In genomic region chr3:3170998-3171397, GRCh38 we compare ENCODE assay signal across 8 cellular contexts. TPM values are rescaled to one million over a fixed set of nuclear protein-coding genes. Genes with fewer than 3 reads are reported as not detected.
DNase-seq lines count a peak whose midpoint lies in the region; ATAC-seq, FAIRE-seq and TF ChIP-seq lines count a peak whose summit lies in the region.

No MANE protein-coding gene starts in this region.

- no peaks in the 10 kb centered on the region for H3K9me3 Mint-ChIP-seq in H9

- H2BK120ac ChIP-seq in H9 (ENCODE audit: low read depth, low read length, poor library complexity, severe bottlenecking): no peak overlapping the region

- H2BK5ac ChIP-seq in H9 (ENCODE audit: insufficient read length, low read length): no peak overlapping the region

- DNase-seq in EH (ENCODE audit: low read depth) (peak; percentile 32), H9 (no peak), SK-N-MC (ENCODE audit: low read depth, low spot score) (peak; percentile 37), esophagus squamous epithelium (lab: John Stamatoyannopoulos, UW) (no peak), small intestine (peak; percentile 13), sciatic nerve (ENCODE audit: low spot score) (no peak)
- no peak for DNase-seq in activated CD8-positive, alpha-beta memory T cell treated with anti-CD3 and anti-CD28 coated beads for 24 hours
- no peak for DNase-seq in activated CD4-positive, alpha-beta T cell treated with anti-CD3 and anti-CD28 coated beads, Interleukin-2, amount 50 U/mL, for 48 hours

- H3K9me3 ChIP-seq in H9 (ENCODE audit: control insufficient read depth, low read depth, low read length): no peaks in the 10 kb centered on the region
- H3K9me3 ChIP-seq in SK-N-MC (ENCODE audit: low read depth, low read length): no peaks in the 10 kb centered on the region
- H3K9me3 ChIP-seq in esophagus squamous epithelium: no peaks in the 10 kb centered on the region
- H3K9me3 ChIP-seq in small intestine (ENCODE audit: control insufficient read depth, low read depth): no peaks in the 10 kb centered on the region

- no peak for TF ChIP-seq POLR2A in esophagus squamous epithelium (IDR thresholded peaks at IDR 0.05)

- H3K27ac ChIP-seq in H9 (ENCODE audit: insufficient read length, low read depth, low read length) (no peak overlapping the region), SK-N-MC (no peak overlapping the region), esophagus squamous epithelium (no peak overlapping the region), small intestine (ENCODE audit: low read depth in 1 of 2, low read length in 1 of 2) (no peak overlapping the region)

- no peak for FAIRE-seq in small intestine (lab: Jason Lieb, UNC)

- H3K27me3 ChIP-seq in H9 (ENCODE audit: insufficient read depth, low read length) (no peaks in the 10 kb centered on the region), esophagus squamous epithelium (no peaks in the 10 kb centered on the region), small intestine (ENCODE audit: control insufficient read depth in 2 of 2, insufficient read depth in 2 of 2, low read length in 2 of 2) (no peaks in the 10 kb centered on the region)

- H4K8ac ChIP-seq in H9 (replicated peaks; ENCODE audit: insufficient read length, low read depth, low read length): no peak overlapping the region

- ATAC-seq in sciatic nerve: no peak

- no peak overlapping the region for H3K27ac Mint-ChIP-seq in H9

- H3K4me2 ChIP-seq in H9 (ENCODE audit: insufficient read depth, insufficient read length, low read length): no peak overlapping the region

- no peaks in the 10 kb centered on the region for H3K23me2 ChIP-seq in H9 (ENCODE audit: insufficient read length, low read depth, low read length, poor library complexity, severe bottlenecking)

- H3K4me3 Mint-ChIP-seq in H9: no peak overlapping the region

- no peak overlapping the region for H2BK12ac ChIP-seq in H9 (ENCODE audit: insufficient read length, low read depth, low read length)

- peak; percentile 62 for TF ChIP-seq CTCF in H9 (conservative IDR thresholded peaks at IDR 0.05)
- TF ChIP-seq CTCF in esophagus squamous epithelium (IDR thresholded peaks at IDR 0.05): peak in 4 of 6 experiments; percentile 20 to 44 (median 24)

- H3K4me1 Mint-ChIP-seq in H9: no peaks in the 10 kb centered on the region

- H4K5ac ChIP-seq in H9 (ENCODE audit: insufficient read length, low read depth, low read length): no peak overlapping the region

- no peak overlapping the region for H2AFZ ChIP-seq in H9 (ENCODE audit: low read length)

- H3K9ac ChIP-seq in H9 (ENCODE audit: extremely low read depth, insufficient read length, low read length) (no peak overlapping the region), SK-N-MC (ENCODE audit: insufficient read length) (no peak overlapping the region)

- no peak overlapping the region for H2AK5ac ChIP-seq in H9 (ENCODE audit: insufficient read length, low read length)

- WGBS in H9 (ENCODE audit: extremely low coverage, insufficient read length, low lambda C conversion rate): no CpG with 5 or more reads among the region's 5 CpGs
- WGBS in esophagus squamous epithelium, 2 donors: 59 to 64% methylated on average over 5 of the region's 5 CpGs
- WGBS in small intestine, 3 donors: 64 to 81% (median 75%) methylated on average over 5 of the region's 5 CpGs

- peaks cover 18 to 55% (median 52%) of the 10 kb centered on the region in 3 experiments for H3K36me3 Mint-ChIP-seq in H9 (ENCODE audit: insufficient read depth in 1 of 3, low read depth in 3 of 3)

- no peaks in the 10 kb centered on the region for H4K20me1 ChIP-seq in H9 (ENCODE audit: control insufficient read depth, insufficient read depth, insufficient read length)

- H2BK20ac ChIP-seq in H9 (ENCODE audit: low read depth, low read length, poor library complexity, severe bottlenecking): no peak overlapping the region

- no peak overlapping the region for H3K56ac ChIP-seq in H9 (ENCODE audit: insufficient read length, low read depth, low read length)

- no peak overlapping the region for H3K4ac ChIP-seq in H9 (ENCODE audit: low read depth, low read length)

- H4K91ac ChIP-seq in H9 (ENCODE audit: insufficient read length, low read depth, low read length): no peak overlapping the region

- H3K4me3 ChIP-seq in SK-N-MC (no peak overlapping the region), esophagus squamous epithelium (no peak overlapping the region), small intestine (ENCODE audit: low read depth in 1 of 2, low read length in 2 of 2) (no peak overlapping the region)

- H3K23ac ChIP-seq in H9 (ENCODE audit: insufficient read length, low read depth, low read length): no peak overlapping the region

- no peak overlapping the region for H3T11ph ChIP-seq in H9 (ENCODE audit: low read length)

- H2BK15ac ChIP-seq in H9 (ENCODE audit: low read depth, low read length): no peak overlapping the region

- H3K36me3 ChIP-seq in SK-N-MC (ENCODE audit: insufficient read depth, low read length) (peaks cover 35% of the 10 kb centered on the region), esophagus squamous epithelium (peaks cover 9 to 98% (median 19%) of the 10 kb centered on the region in 3 donors), small intestine (ENCODE audit: control insufficient read depth in 2 of 2, insufficient read depth in 2 of 2, low read length in 2 of 2) (peaks cover 7 to 21% of the 10 kb centered on the region in 2 donors)

- no peak overlapping the region for H3K14ac ChIP-seq in H9 (ENCODE audit: insufficient read depth, low read length)

- no peak overlapping the region for H3K18ac ChIP-seq in H9 (ENCODE audit: insufficient read length, low read depth, low read length)

- H3K4me1 ChIP-seq in H9 (ENCODE audit: insufficient read depth, low read length) (no peaks in the 10 kb centered on the region), esophagus squamous epithelium (peaks cover 0 to 32% (median 0%) of the 10 kb centered on the region in 3 donors), small intestine (ENCODE audit: control insufficient read depth in 2 of 2, insufficient read depth in 1 of 2, low read depth in 1 of 2, low read length in 1 of 2) (peaks cover 0 to 3% of the 10 kb centered on the region in 2 donors)

- intact Hi-C loops in esophagus squamous epithelium (cut with DNase I) (no loop called here), sciatic nerve (cut with DNase I) (no loop called here)

- no peaks in the 10 kb centered on the region for H3K27me3 Mint-ChIP-seq in H9 (ENCODE audit: low read depth)

- H3K79me2 ChIP-seq in H9 (ENCODE audit: insufficient read depth, low read length): no peaks in the 10 kb centered on the region

- H3K79me1 ChIP-seq in H9 (ENCODE audit: insufficient read depth, low read depth, low read length, poor library complexity, severe bottlenecking): peaks cover 4% of the 10 kb centered on the region

RNA-seq across cellular contexts. Expression of gene CRBN, which starts 8.5 kb away (rescaled TPM):
- 36.9 and 40.2 TPM in 2 replicates for total RNA-seq in H9 (2021)
- total RNA-seq in esophagus squamous epithelium: 100 to 1,000 TPM in 1 of 4 donors, 10 to 100 TPM in 3; 13.3 to 118 (median 44.6) TPM
- 10 to 100 TPM; 26.6 to 33.8 (median 32.4) TPM for polyA plus RNA-seq in small intestine
- total RNA-seq in sciatic nerve: 87.5 TPM

RNA-seq across cellular contexts. Expression of gene TRNT1, which starts 44.3 kb away (rescaled TPM):
- total RNA-seq in H9 (2021): 49.2 and 50.1 TPM in 2 replicates
- 10 to 100 TPM; 10.3 to 20.8 (median 17.0) TPM for total RNA-seq in esophagus squamous epithelium
- 10 to 100 TPM in 2 of 3 donors, 1 to 10 TPM in 1; 6.5 to 11.7 (median 11.0) TPM for polyA plus RNA-seq in small intestine
- total RNA-seq in sciatic nerve: 20.8 TPM

Comparison
In these comparisons a context has a peak if more than half of its experiments do, and no peak if none do; other contexts are left out.
1. DNase-seq: peak in EH (single experiment), SK-N-MC (single experiment) and small intestine (single experiment); none in H9 (single experiment), esophagus squamous epithelium (single experiment), activated CD8-positive, alpha-beta memory T cell treated with anti-CD3 and anti-CD28 coated beads for 24 hours (single experiment), sciatic nerve (single experiment) and activated CD4-positive, alpha-beta T cell treated with anti-CD3 and anti-CD28 coated beads, Interleukin-2, amount 50 U/mL, for 48 hours (0 of 2).